Comparison of ENCODE assay signal across 1 cellular context in the genomic region with DNA sequence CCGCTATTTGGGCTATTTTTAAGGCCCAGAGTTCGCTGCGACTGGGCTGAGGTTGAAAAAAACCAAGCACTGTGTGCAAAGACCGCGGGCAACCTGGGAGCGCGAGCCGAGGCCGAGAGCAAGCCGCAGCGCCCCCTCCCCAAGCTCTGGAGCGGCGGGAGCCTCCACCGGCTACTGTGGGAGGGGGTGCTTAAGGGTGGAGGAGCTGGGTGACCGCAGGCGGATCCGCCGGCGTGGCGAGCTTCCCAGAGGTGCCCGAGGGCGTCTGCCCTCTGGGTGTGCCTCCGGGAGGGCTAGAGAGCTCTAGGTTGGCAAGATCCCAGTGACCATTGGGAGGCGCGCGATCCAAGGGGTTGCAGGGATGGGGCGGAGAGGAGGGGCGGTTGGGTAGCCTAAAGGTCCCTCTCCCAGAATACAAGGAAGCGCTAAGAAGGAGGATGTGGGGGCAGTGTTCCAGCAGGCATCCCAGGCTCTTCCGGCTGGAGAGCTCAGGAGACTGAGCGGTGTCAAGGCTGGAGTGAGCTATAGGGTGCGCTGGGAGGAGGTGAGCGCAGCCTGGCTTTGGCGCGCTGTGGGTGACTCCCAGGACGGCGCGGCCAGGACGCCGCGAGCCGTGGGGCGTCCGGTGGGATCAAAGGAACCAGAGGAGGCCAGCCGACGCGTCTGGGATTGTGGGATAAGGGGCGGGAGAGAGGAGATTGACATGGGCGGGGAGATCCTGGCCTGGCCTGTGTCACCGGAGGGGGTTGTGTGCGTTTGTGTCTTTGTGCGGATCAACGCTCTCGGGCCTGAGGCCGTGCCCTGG.
TF ChIP-seq lines count a peak whose summit lies in the region.

No MANE protein-coding gene starts in this region.

TF ChIP-seq in HepG2, 621 proteins besides CTCF, POLR2A, EP300 and RAD21 (continued from another document and continues in another):
- TF ChIP-seq PRDM15 (CRISPR knock-in tag; IDR thresholded peaks at IDR 0.05) (no peak), NFIC (IDR thresholded peaks at IDR 0.05; ENCODE audit: low read length) (no peak), RARA (CRISPR knock-in tag; IDR thresholded peaks at IDR 0.05) (no peak; the same call in 1 of the 2 replicates), ZNF724P (CRISPR knock-in tag; IDR thresholded peaks at IDR 0.05; ENCODE audit: borderline replicate concordance) (0 out of 2 replicates have a peak, but pooled peaks have one; percentile 76), AGO2 (optimal IDR thresholded peaks at IDR 0.05; ENCODE audit: low read depth, low read length) (peak; percentile 45), FOSL2 (CRISPR knock-in tag; IDR thresholded peaks at IDR 0.05) (peak; percentile 21; the same call in 1 of the 2 replicates), ZFY (CRISPR knock-in tag; IDR thresholded peaks at IDR 0.05) (peak; percentile 87), ZNF20 (CRISPR knock-in tag; IDR thresholded peaks at IDR 0.05) (no peak), ZFP82 (CRISPR knock-in tag; IDR thresholded peaks at IDR 0.05; ENCODE audit: borderline replicate concordance) (no peak), CHCHD3 (CRISPR knock-in tag; IDR thresholded peaks at IDR 0.05) (0 out of 2 replicates have a peak, but pooled peaks have one; percentile 73), ZNF550 (CRISPR knock-in tag; IDR thresholded peaks at IDR 0.05; ENCODE audit: borderline replicate concordance) (0 out of 2 replicates have a peak, but pooled peaks have one; percentile 27), KAT8 (CRISPR knock-in tag; IDR thresholded peaks at IDR 0.05) (peak; percentile 58; the same call in 1 of the 2 replicates), CCAR2 (optimal IDR thresholded peaks at IDR 0.05; ENCODE audit: low read depth, low read length) (no peak), CEBPB (IDR thresholded peaks at IDR 0.05; ENCODE audit: borderline replicate concordance, low read depth, low read length) (no peak), ZNF10 (CRISPR knock-in tag; IDR thresholded peaks at IDR 0.05; ENCODE audit: borderline replicate concordance, low read depth) (no peak), ARNTL (CRISPR knock-in tag; IDR thresholded peaks at IDR 0.05) (no peak), ZNF569 (CRISPR knock-in tag; IDR thresholded peaks at IDR 0.05; ENCODE audit: borderline replicate concordance) (no peak), ARID2 (CRISPR knock-in tag; IDR thresholded peaks at IDR 0.05; ENCODE audit: borderline replicate concordance) (peak; percentile 94), TAF15 (IDR thresholded peaks at IDR 0.05; ENCODE audit: low read depth, low read length, poor library complexity, severe bottlenecking) (no peak), ISX (CRISPR knock-in tag; conservative IDR thresholded peaks at IDR 0.05) (no peak), PATZ1 (CRISPR knock-in tag; IDR thresholded peaks at IDR 0.05) (peak; percentile 60; the same call in 1 of the 2 replicates), SOX5 (CRISPR knock-in tag; IDR thresholded peaks at IDR 0.05; ENCODE audit: borderline replicate concordance) (no peak), IRF2 (CRISPR knock-in tag; IDR thresholded peaks at IDR 0.05) (no peak), MYC (CRISPR knock-in tag; IDR thresholded peaks at IDR 0.05; ENCODE audit: borderline replicate concordance) (peak; percentile 63; the same call in 1 of the 2 replicates), HES4 (CRISPR knock-in tag; IDR thresholded peaks at IDR 0.05; ENCODE audit: borderline replicate concordance) (0 out of 2 replicates have a peak, but pooled peaks have one; percentile 12), ZNF646 (CRISPR knock-in tag; IDR thresholded peaks at IDR 0.05) (0 out of 2 replicates have a peak, but pooled peaks have one; percentile 34), MXD4 (CRISPR knock-in tag; IDR thresholded peaks at IDR 0.05) (no peak), ZNF256 (CRISPR knock-in tag; conservative IDR thresholded peaks at IDR 0.05) (0 out of 2 replicates have a peak, but pooled peaks have one; percentile 15), HNRNPUL1 (IDR thresholded peaks at IDR 0.05; ENCODE audit: low read depth, low read length) (no peak), MTA1 (CRISPR knock-in tag; IDR thresholded peaks at IDR 0.05; ENCODE audit: borderline replicate concordance) (no peak), SIN3B (IDR thresholded peaks at IDR 0.05; ENCODE audit: low read length) (no peak)
- TF ChIP-seq, protein P1, sequence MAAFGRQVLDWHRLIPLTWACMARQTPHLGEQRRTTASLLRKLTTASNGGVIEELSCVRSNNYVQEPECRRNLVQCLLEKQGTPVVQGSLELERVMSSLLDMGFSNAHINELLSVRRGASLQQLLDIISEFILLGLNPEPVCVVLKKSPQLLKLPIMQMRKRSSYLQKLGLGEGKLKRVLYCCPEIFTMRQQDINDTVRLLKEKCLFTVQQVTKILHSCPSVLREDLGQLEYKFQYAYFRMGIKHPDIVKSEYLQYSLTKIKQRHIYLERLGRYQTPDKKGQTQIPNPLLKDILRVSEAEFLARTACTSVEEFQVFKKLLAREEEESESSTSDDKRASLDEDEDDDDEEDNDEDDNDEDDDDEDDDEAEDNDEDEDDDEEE (CRISPR knock-in tag; IDR thresholded peaks at IDR 0.05) = no peak
- TF ChIP-seq, protein P2, sequence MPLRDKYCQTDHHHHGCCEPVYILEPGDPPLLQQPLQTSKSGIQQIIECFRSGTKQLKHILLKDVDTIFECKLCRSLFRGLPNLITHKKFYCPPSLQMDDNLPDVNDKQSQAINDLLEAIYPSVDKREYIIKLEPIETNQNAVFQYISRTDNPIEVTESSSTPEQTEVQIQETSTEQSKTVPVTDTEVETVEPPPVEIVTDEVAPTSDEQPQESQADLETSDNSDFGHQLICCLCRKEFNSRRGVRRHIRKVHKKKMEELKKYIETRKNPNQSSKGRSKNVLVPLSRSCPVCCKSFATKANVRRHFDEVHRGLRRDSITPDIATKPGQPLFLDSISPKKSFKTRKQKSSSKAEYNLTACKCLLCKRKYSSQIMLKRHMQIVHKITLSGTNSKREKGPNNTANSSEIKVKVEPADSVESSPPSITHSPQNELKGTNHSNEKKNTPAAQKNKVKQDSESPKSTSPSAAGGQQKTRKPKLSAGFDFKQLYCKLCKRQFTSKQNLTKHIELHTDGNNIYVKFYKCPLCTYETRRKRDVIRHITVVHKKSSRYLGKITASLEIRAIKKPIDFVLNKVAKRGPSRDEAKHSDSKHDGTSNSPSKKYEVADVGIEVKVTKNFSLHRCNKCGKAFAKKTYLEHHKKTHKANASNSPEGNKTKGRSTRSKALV (CRISPR knock-in tag; IDR thresholded peaks at IDR 0.05) = peak; percentile 99
- TF ChIP-seq, protein P3, sequence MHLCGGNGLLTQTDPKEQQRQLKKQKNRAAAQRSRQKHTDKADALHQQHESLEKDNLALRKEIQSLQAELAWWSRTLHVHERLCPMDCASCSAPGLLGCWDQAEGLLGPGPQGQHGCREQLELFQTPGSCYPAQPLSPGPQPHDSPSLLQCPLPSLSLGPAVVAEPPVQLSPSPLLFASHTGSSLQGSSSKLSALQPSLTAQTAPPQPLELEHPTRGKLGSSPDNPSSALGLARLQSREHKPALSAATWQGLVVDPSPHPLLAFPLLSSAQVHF (CRISPR knock-in tag; IDR thresholded peaks at IDR 0.05) = no peak; the same call in 1 of the 2 replicates
- TF ChIP-seq, protein P4, sequence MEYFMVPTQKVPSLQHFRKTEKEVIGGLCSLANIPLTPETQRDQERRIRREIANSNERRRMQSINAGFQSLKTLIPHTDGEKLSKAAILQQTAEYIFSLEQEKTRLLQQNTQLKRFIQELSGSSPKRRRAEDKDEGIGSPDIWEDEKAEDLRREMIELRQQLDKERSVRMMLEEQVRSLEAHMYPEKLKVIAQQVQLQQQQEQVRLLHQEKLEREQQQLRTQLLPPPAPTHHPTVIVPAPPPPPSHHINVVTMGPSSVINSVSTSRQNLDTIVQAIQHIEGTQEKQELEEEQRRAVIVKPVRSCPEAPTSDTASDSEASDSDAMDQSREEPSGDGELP (IDR thresholded peaks at IDR 0.05; ENCODE audit: borderline replicate concordance, low read depth) = no peak
- TF ChIP-seq, protein P5, sequence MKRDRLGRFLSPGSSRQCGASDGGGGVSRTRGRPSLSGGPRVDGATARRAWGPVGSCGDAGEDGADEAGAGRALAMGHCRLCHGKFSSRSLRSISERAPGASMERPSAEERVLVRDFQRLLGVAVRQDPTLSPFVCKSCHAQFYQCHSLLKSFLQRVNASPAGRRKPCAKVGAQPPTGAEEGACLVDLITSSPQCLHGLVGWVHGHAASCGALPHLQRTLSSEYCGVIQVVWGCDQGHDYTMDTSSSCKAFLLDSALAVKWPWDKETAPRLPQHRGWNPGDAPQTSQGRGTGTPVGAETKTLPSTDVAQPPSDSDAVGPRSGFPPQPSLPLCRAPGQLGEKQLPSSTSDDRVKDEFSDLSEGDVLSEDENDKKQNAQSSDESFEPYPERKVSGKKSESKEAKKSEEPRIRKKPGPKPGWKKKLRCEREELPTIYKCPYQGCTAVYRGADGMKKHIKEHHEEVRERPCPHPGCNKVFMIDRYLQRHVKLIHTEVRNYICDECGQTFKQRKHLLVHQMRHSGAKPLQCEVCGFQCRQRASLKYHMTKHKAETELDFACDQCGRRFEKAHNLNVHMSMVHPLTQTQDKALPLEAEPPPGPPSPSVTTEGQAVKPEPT (CRISPR knock-in tag; IDR thresholded peaks at IDR 0.05; ENCODE audit: low read depth) = peak; percentile 49; the same call in 1 of the 2 replicates
